Comparison of ENCODE assay signal across 2 cellular contexts in genomic region chr9:15374825-15375224, GRCh38.
TF ChIP-seq lines count a peak whose summit lies in the region.

No MANE protein-coding gene starts in this region.

TF ChIP-seq in HepG2, 621 proteins besides CTCF, POLR2A, EP300 and RAD21:
- no peak for TF ChIP-seq ZC3H4 (CRISPR knock-in tag; IDR thresholded peaks at IDR 0.05; ENCODE audit: borderline replicate concordance)
- no peak for TF ChIP-seq ZFP36L1 (CRISPR knock-in tag; IDR thresholded peaks at IDR 0.05)
- TF ChIP-seq ZBTB7B (CRISPR knock-in tag; IDR thresholded peaks at IDR 0.05) = no peak
- no peak for TF ChIP-seq SIN3B (IDR thresholded peaks at IDR 0.05; ENCODE audit: low read length)
- no peak for TF ChIP-seq NR2F1 (CRISPR knock-in tag; IDR thresholded peaks at IDR 0.05)
- no peak for TF ChIP-seq BCLAF1 (IDR thresholded peaks at IDR 0.05)

TF ChIP-seq in K562, 482 proteins besides CTCF, POLR2A, EP300 and RAD21:
- TF ChIP-seq ZNF695 (CRISPR knock-in tag; IDR thresholded peaks at IDR 0.05) (no peak), ZNF324 (CRISPR knock-in tag; IDR thresholded peaks at IDR 0.05) (no peak), PML (IDR thresholded peaks at IDR 0.05; ENCODE audit: low read length) (no peak), SLC30A9 (CRISPR knock-in tag; IDR thresholded peaks at IDR 0.05) (no peak), HMG20A (CRISPR knock-in tag; conservative IDR thresholded peaks at IDR 0.05) (no peak), POLR2AphosphoS5 (IDR thresholded peaks at IDR 0.05; ENCODE audit: control insufficient read depth, insufficient read depth, low read depth, low read length) (no peak), EWSR1 (IDR thresholded peaks at IDR 0.05; ENCODE audit: borderline replicate concordance, low read depth, partially characterized antibody) (no peak), ZNF511 (CRISPR knock-in tag; IDR thresholded peaks at IDR 0.05) (no peak), NFYB (IDR thresholded peaks at IDR 0.05; ENCODE audit: extremely low read depth, insufficient read length) (no peak), XRCC5 (IDR thresholded peaks at IDR 0.05; ENCODE audit: low read depth, low read length) (no peak), CCAR2 (IDR thresholded peaks at IDR 0.05; ENCODE audit: low read depth, low read length) (no peak), FOXJ3 (CRISPR knock-in tag; IDR thresholded peaks at IDR 0.05) (no peak), NBN (IDR thresholded peaks at IDR 0.05; ENCODE audit: low read depth) (no peak), ETV1 (tag; conservative IDR thresholded peaks at IDR 0.05; ENCODE audit: low read depth) (no peak), CBX2 (IDR thresholded peaks at IDR 0.05; ENCODE audit: insufficient read depth, low read length, poor library complexity, severe bottlenecking) (no peak), NFIX (CRISPR knock-in tag; IDR thresholded peaks at IDR 0.05; ENCODE audit: low read depth) (no peak)
- TF ChIP-seq, protein P1, sequence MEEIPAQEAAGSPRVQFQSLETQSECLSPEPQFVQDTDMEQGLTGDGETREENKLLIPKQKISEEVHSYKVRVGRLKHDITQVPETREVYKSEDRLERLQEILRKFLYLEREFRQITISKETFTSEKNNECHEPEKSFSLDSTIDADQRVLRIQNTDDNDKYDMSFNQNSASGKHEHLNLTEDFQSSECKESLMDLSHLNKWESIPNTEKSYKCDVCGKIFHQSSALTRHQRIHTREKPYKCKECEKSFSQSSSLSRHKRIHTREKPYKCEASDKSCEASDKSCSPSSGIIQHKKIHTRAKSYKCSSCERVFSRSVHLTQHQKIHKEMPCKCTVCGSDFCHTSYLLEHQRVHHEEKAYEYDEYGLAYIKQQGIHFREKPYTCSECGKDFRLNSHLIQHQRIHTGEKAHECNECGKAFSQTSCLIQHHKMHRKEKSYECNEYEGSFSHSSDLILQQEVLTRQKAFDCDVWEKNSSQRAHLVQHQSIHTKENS (CRISPR knock-in tag; IDR thresholded peaks at IDR 0.05) = no peak
- TF ChIP-seq, protein P2, sequence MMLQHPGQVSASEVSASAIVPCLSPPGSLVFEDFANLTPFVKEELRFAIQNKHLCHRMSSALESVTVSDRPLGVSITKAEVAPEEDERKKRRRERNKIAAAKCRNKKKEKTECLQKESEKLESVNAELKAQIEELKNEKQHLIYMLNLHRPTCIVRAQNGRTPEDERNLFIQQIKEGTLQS (IDR thresholded peaks at IDR 0.05) = no peak
- TF ChIP-seq, protein P2 (CRISPR knock-in tag; conservative IDR thresholded peaks at IDR 0.05) = no peak
- TF ChIP-seq, protein P3, sequence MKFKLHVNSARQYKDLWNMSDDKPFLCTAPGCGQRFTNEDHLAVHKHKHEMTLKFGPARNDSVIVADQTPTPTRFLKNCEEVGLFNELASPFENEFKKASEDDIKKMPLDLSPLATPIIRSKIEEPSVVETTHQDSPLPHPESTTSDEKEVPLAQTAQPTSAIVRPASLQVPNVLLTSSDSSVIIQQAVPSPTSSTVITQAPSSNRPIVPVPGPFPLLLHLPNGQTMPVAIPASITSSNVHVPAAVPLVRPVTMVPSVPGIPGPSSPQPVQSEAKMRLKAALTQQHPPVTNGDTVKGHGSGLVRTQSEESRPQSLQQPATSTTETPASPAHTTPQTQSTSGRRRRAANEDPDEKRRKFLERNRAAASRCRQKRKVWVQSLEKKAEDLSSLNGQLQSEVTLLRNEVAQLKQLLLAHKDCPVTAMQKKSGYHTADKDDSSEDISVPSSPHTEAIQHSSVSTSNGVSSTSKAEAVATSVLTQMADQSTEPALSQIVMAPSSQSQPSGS (CRISPR knock-in tag; IDR thresholded peaks at IDR 0.05) = no peak
- TF ChIP-seq, protein P4, sequence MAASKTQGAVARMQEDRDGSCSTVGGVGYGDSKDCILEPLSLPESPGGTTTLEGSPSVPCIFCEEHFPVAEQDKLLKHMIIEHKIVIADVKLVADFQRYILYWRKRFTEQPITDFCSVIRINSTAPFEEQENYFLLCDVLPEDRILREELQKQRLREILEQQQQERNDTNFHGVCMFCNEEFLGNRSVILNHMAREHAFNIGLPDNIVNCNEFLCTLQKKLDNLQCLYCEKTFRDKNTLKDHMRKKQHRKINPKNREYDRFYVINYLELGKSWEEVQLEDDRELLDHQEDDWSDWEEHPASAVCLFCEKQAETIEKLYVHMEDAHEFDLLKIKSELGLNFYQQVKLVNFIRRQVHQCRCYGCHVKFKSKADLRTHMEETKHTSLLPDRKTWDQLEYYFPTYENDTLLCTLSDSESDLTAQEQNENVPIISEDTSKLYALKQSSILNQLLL (CRISPR knock-in tag; IDR thresholded peaks at IDR 0.05; ENCODE audit: borderline replicate concordance) = no peak
